Comparison of ENCODE assay signal across 1 cellular context in the genomic region with DNA sequence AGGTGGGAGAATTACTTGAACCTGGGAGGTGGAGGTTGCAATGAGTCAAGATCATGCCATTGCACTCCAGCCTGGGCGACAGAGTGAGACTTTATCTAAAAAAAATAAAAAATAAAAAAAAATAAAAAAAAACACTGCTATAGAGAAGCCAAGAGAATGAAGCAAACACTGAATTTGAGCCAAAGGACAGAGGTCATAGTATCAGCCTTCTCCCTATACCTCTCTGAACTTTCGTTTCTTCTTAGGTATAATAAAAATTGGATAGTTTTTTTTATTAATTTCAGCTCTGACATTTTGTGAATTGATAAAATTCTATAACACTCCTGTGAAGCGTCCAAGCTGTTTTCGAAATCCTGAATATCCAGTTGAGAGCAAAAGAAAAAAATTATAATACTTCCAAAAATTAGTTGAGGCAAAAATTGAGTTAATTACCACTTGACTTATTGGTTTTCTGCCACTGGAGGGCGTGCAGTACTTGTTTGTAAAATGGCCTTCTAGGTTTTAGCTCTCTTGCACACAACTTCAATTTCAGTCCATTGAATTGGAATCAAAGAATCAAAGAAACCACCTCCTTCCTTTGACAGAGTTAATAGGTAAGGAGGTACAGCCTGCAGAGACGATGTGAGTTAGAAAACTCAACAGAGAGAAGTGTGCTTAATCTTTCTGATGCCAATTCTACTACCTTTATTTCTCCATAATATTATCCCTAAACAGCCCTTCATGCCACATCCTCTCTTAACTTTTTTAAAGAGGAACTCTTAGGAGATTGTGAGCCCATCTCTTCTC.
TF ChIP-seq lines count a peak whose summit lies in the region.

No MANE protein-coding gene starts in this region.

TF ChIP-seq in H1, 55 proteins besides CTCF, POLR2A, EP300 and RAD21 (continued from another document):
- TF ChIP-seq, protein P1, sequence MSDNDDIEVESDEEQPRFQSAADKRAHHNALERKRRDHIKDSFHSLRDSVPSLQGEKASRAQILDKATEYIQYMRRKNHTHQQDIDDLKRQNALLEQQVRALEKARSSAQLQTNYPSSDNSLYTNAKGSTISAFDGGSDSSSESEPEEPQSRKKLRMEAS (IDR thresholded peaks at IDR 0.05): no peak
- no peak for TF ChIP-seq HDAC6 (IDR thresholded peaks at IDR 0.05; ENCODE audit: low read depth, low read length)
- TF ChIP-seq NRF1 (IDR thresholded peaks at IDR 0.05; ENCODE audit: low read depth, low read length): no peak
- no peak for TF ChIP-seq TAF7 (optimal IDR thresholded peaks at IDR 0.05; ENCODE audit: borderline replicate concordance, low read depth, low read length)
- no peak for TF ChIP-seq KDM4A (IDR thresholded peaks at IDR 0.05; ENCODE audit: low read depth, low read length, severe bottlenecking)
- no peak for TF ChIP-seq EZH2 (IDR thresholded peaks at IDR 0.05; ENCODE audit: low read depth, low read length, severe bottlenecking)
- TF ChIP-seq CBX5 (IDR thresholded peaks at IDR 0.05; ENCODE audit: low read depth, low read length): no peak
- TF ChIP-seq POU5F1 (IDR thresholded peaks at IDR 0.05; ENCODE audit: low read depth, low read length): no peak
- TF ChIP-seq SP2 (IDR thresholded peaks at IDR 0.05; ENCODE audit: low read length): no peak
- TF ChIP-seq, protein P2, sequence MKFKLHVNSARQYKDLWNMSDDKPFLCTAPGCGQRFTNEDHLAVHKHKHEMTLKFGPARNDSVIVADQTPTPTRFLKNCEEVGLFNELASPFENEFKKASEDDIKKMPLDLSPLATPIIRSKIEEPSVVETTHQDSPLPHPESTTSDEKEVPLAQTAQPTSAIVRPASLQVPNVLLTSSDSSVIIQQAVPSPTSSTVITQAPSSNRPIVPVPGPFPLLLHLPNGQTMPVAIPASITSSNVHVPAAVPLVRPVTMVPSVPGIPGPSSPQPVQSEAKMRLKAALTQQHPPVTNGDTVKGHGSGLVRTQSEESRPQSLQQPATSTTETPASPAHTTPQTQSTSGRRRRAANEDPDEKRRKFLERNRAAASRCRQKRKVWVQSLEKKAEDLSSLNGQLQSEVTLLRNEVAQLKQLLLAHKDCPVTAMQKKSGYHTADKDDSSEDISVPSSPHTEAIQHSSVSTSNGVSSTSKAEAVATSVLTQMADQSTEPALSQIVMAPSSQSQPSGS (IDR thresholded peaks at IDR 0.05; ENCODE audit: low read length): no peak
- no peak for TF ChIP-seq NANOG (IDR thresholded peaks at IDR 0.05; ENCODE audit: insufficient read depth, low read depth, low read length, poor library complexity, severe bottlenecking)
- TF ChIP-seq CHD1 (IDR thresholded peaks at IDR 0.05; ENCODE audit: low read depth, low read length): no peak
